11 cellular contexts compared by ENCODE assay signal in the genomic region with DNA sequence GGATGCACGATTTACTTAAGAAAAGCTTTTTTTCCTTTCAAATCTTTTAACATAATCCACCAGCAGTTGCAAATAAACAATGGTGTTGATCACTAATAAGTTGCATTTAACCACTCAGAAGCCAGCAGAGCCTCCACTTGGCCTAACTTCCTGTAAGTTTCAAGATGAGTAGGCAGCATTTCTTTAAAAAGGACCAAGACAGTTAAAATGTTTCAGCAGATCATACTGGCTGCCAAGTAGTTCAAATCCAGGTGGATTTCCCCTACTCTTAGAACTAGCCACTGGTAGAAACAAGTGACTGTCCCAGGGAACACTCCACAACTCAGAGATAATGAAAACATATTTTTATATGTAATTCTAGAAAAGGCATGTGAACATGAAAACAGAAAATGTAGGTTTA. TPM values are rescaled to one million over a fixed set of nuclear protein-coding genes. Genes with fewer than 3 reads are reported as not detected.
DNase-seq lines count a peak whose midpoint lies in the region; ATAC-seq and TF ChIP-seq lines count a peak whose summit lies in the region.
"Had no signal": no experiment of that assay in that cellular context is flagged by ENCODE, and none has a peak within 500 bp of the region (broad histone marks: within the 10 kb centered on the region; RNA-seq: fewer than 3 reads in every experiment).

No MANE protein-coding gene starts in this region.

- H3K9me3 ChIP-seq in BLaER1 treated with 17β-estradiol and CSF1 and Interleukin-3, amounts not matched to agents 10 nM and 100 nM (replicated peaks in 1 of 11): no peaks in the 10 kb centered on the region
- H3K9me3 ChIP-seq in vagina: no peaks in the 10 kb centered on the region
- no peaks in the 10 kb centered on the region for H3K9me3 ChIP-seq in tibial artery
- H3K9me3 ChIP-seq: gastrocnemius medialis had no signal

- peaks cover 0 to 29% (median 0%) of the 10 kb centered on the region in 11 experiments; a peak in 3 of 22 replicates for H3K36me3 ChIP-seq in BLaER1 treated with 17β-estradiol and CSF1 and Interleukin-3, amounts not matched to agents 10 nM and 100 nM
- no peaks in the 10 kb centered on the region for H3K36me3 ChIP-seq in vagina
- H3K36me3 ChIP-seq in tibial artery: no peaks in the 10 kb centered on the region
- H3K36me3 ChIP-seq: gastrocnemius medialis had no signal

- no peaks in the 10 kb centered on the region for H3K27me3 ChIP-seq in BLaER1 treated with 17β-estradiol and CSF1 and Interleukin-3, amounts not matched to agents 10 nM and 100 nM
- H3K27me3 ChIP-seq in HL-60 (ENCODE audit: insufficient read depth, poor library complexity, severe bottlenecking) (no peaks in the 10 kb centered on the region), vagina (no peaks in the 10 kb centered on the region), tibial artery (no peaks in the 10 kb centered on the region)
- H3K27me3 ChIP-seq: gastrocnemius medialis had no signal

- H3K9me3 Mint-ChIP-seq in activated naive CD8-positive, alpha-beta T cell treated with anti-CD3 and anti-CD28 coated beads, Interleukin-2, amount 50 U/mL, for 24 hours: no peaks in the 10 kb centered on the region
- H3K9me3 Mint-ChIP-seq in glutamatergic neuron (ENCODE audit: unreplicated experiment): no peaks in the 10 kb centered on the region

- peak; percentile 50 for ATAC-seq in GM18907 (IDR thresholded peaks at IDR 0.05; ENCODE audit: unreplicated experiment)
- peak; percentile 26 for ATAC-seq in activated naive CD8-positive, alpha-beta T cell treated with anti-CD3 and anti-CD28 coated beads, Interleukin-2, amount 50 U/mL, for 24 hours
- ATAC-seq in HG02981 (IDR thresholded peaks at IDR 0.05; ENCODE audit: unreplicated experiment): no peak
- ATAC-seq: gastrocnemius medialis had no signal

- TF ChIP-seq CTCF in HL-60 (IDR thresholded peaks at IDR 0.05; ENCODE audit: insufficient read depth, low read length): no peak
- no peak for TF ChIP-seq CTCF in vagina (IDR thresholded peaks at IDR 0.05)
- TF ChIP-seq CTCF in glutamatergic neuron (IDR thresholded peaks at IDR 0.05; ENCODE audit: partially characterized antibody, unreplicated experiment): no peak
- no peak for TF ChIP-seq CTCF in tibial artery (IDR thresholded peaks at IDR 0.05)

- no peaks in the 10 kb centered on the region for H3K27me3 Mint-ChIP-seq in activated naive CD8-positive, alpha-beta T cell treated with anti-CD3 and anti-CD28 coated beads, Interleukin-2, amount 50 U/mL, for 24 hours
- no peaks in the 10 kb centered on the region for H3K27me3 Mint-ChIP-seq in glutamatergic neuron (ENCODE audit: unreplicated experiment)

- H3K4me2 ChIP-seq in BLaER1 treated with 17β-estradiol and CSF1 and Interleukin-3, amounts not matched to agents 10 nM and 100 nM: peak overlapping the region; percentile 29 to 72 (median 48)

- intact Hi-C loops in vagina (cut with DNase I): loop anchor here (10.0 kb wide), 1 partner anchor 56 kb away; no protein-coding TSS in a partner anchor
- intact Hi-C loops in tibial artery (cut with DNase I; ENCODE audit: low total_unique reads): no loop called here

- H3K4me3 ChIP-seq in BLaER1 treated with 17β-estradiol and CSF1 and Interleukin-3, amounts not matched to agents 10 nM and 100 nM: no peak overlapping the region
- no peak overlapping the region for H3K4me3 ChIP-seq in HL-60 (replicated peaks; ENCODE audit: insufficient read depth, low read length)
- H3K4me3 ChIP-seq in vagina: no peak overlapping the region
- no peak overlapping the region for H3K4me3 ChIP-seq in tibial artery
- H3K4me3 ChIP-seq: gastrocnemius medialis had no signal

- peak overlapping the region; percentile 0 for H3K27ac Mint-ChIP-seq in activated naive CD8-positive, alpha-beta T cell treated with anti-CD3 and anti-CD28 coated beads, Interleukin-2, amount 50 U/mL, for 24 hours
- H3K27ac Mint-ChIP-seq in glutamatergic neuron (ENCODE audit: unreplicated experiment): no peak overlapping the region

- peaks cover 11 to 79% (median 42%) of the 10 kb centered on the region in 10 experiments for H3K4me1 ChIP-seq in BLaER1 treated with 17β-estradiol and CSF1 and Interleukin-3, amounts not matched to agents 10 nM and 100 nM
- H3K4me1 ChIP-seq in vagina: peaks cover 34% of the 10 kb centered on the region
- peaks cover 0 to 4% (median 0%) of the 10 kb centered on the region in 4 donors for H3K4me1 ChIP-seq in tibial artery
- H3K4me1 ChIP-seq: gastrocnemius medialis had no signal

- H3K9ac ChIP-seq in BLaER1 treated with 17β-estradiol and CSF1 and Interleukin-3, amounts not matched to agents 10 nM and 100 nM: peak overlapping the region in 3 of 11 experiments; percentile 5 to 53 (median 26); a peak in 3 of 22 replicates

- peak overlapping the region in 10 of 11 experiments; percentile 3 to 64 (median 44); a peak in 17 of 22 replicates for H3K27ac ChIP-seq in BLaER1 treated with 17β-estradiol and CSF1 and Interleukin-3, amounts not matched to agents 10 nM and 100 nM
- peak overlapping the region; percentile 56 for H3K27ac ChIP-seq in HL-60 (replicated peaks)
- H3K27ac ChIP-seq in vagina: no peak overlapping the region
- H3K27ac ChIP-seq in tibial artery: no peak overlapping the region
- H3K27ac ChIP-seq: gastrocnemius medialis had no signal

- peaks cover 68% of the 10 kb centered on the region for H3K4me1 Mint-ChIP-seq in activated naive CD8-positive, alpha-beta T cell treated with anti-CD3 and anti-CD28 coated beads, Interleukin-2, amount 50 U/mL, for 24 hours
- H3K4me1 Mint-ChIP-seq in glutamatergic neuron (ENCODE audit: low read depth, unreplicated experiment): no peaks in the 10 kb centered on the region

- no peaks in the 10 kb centered on the region for H3K36me3 Mint-ChIP-seq in activated naive CD8-positive, alpha-beta T cell treated with anti-CD3 and anti-CD28 coated beads, Interleukin-2, amount 50 U/mL, for 24 hours (ENCODE audit: low read depth)
- no peaks in the 10 kb centered on the region for H3K36me3 Mint-ChIP-seq in glutamatergic neuron (ENCODE audit: unreplicated experiment)

- TF ChIP-seq POLR2A in vagina (IDR thresholded peaks at IDR 0.05): no peak

- DNase-seq in HL-60 (ENCODE audit: low read depth in 1 of 2, low spot score in 1 of 2): peak in 1 of 2 experiments; percentile 14
- no peak for DNase-seq in activated naive CD8-positive, alpha-beta T cell treated with anti-CD3 and anti-CD28 coated beads, Interleukin-2, amount 50 U/mL, for 24 hours
- DNase-seq in vagina (ENCODE audit: extremely low spot score in 2 of 2): no peak
- no peak for DNase-seq in glutamatergic neuron
- no peak for DNase-seq in tibial artery
- DNase-seq: amygdala, gastrocnemius medialis had no signal

- no peak overlapping the region for H3K4me3 Mint-ChIP-seq in activated naive CD8-positive, alpha-beta T cell treated with anti-CD3 and anti-CD28 coated beads, Interleukin-2, amount 50 U/mL, for 24 hours
- no peak overlapping the region for H3K4me3 Mint-ChIP-seq in glutamatergic neuron (ENCODE audit: unreplicated experiment)

- H4K20me1 ChIP-seq in BLaER1 treated with 17β-estradiol and CSF1 and Interleukin-3, amounts not matched to agents 10 nM and 100 nM: peaks cover 0 to 46% (median 3%) of the 10 kb centered on the region in 11 experiments; a peak in 10 of 22 replicates

RNA-seq across cellular contexts. Expression of gene RFFL, which starts 17.0 kb away (rescaled TPM):
- total RNA-seq in vagina (25.3 TPM), glutamatergic neuron (ENCODE audit: unreplicated experiment) (16.5 TPM)

RNA-seq across cellular contexts. Expression of gene RAD51D, which starts 39.1 kb away (rescaled TPM):
- total RNA-seq in vagina (5.2 TPM), glutamatergic neuron (ENCODE audit: unreplicated experiment) (10.1 TPM)

RNA-seq across cellular contexts. Expression of gene FNDC8, which starts 40.9 kb away (rescaled TPM):
- not detected for total RNA-seq in vagina
- not detected for total RNA-seq in glutamatergic neuron (ENCODE audit: unreplicated experiment)
- total RNA-seq: gastrocnemius medialis, H1 had no signal

Comparison
In these comparisons a context has a peak if more than half of its experiments do, and no peak if none do; other contexts are left out.
1. H3K27ac ChIP-seq: peak in BLaER1 treated with 17β-estradiol and CSF1 and Interleukin-3, amounts not matched to agents 10 nM and 100 nM (10 of 11) and HL-60 (single experiment); none in vagina (single experiment) and tibial artery (0 of 2).